In genomic region chr14:28057286-28058011, GRCh38 we compare ENCODE assay signal across 1 cellular context.
TF ChIP-seq lines count a peak whose summit lies in the region.

No MANE protein-coding gene starts in this region.

TF ChIP-seq in K562, 482 proteins besides CTCF, POLR2A, EP300 and RAD21 (continued from another document):
- no peak for TF ChIP-seq ZBTB11 (CRISPR knock-in tag; IDR thresholded peaks at IDR 0.05)
TF ChIP-seq in K562: peak in this region for 2.
